In the genomic region with DNA sequence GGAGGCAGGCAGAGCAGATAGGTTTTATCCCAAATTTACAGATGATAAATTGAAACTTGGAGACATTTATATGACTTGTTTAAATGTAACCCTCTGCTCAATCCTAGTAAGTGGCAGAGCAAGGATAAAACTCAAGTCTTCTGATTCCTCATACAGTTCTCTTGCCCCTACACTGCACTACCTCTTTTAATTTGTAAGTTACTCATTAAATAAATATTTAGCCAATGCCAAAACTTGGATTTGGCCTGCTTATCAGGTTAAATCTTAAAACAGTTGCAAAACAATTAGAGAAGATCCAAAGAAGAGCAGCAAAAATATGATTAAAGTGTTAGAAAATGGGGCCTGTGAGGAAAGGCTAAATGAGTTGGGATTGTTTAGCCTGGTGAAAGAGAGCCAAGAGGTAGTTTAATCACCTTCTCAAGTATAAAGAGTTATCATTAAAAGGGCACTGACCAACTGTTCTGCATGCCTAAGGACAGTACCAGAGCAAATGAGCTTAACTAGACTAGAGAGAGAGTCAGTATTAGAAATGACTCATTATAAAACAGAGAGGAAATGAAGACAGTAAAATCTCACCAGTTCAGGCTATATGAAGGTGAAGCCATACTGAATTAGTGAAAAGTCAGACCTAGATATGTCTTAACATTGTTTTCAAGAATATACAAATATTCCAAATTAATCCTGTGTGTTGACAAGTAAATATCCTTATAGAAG, we compare ENCODE assay signal across 12 cellular contexts.
A peak's percentile ranks its signal among the peaks of the same experiment; 100 is the strongest.
DNase-seq lines count a peak whose midpoint lies in the region; ATAC-seq and TF ChIP-seq lines count a peak whose summit lies in the region.
"Had no signal": no experiment of that assay in that cellular context is flagged by ENCODE, and none has a peak within 500 bp of the region (broad histone marks: within the 10 kb centered on the region; RNA-seq: fewer than 3 reads in every experiment).

No MANE protein-coding gene starts in this region.

- no peak overlapping the region for H3K4me3 Mint-ChIP-seq in nephron progenitor cell
- no peak overlapping the region for H3K4me3 Mint-ChIP-seq in activated CD4-positive, alpha-beta memory T cell treated with anti-CD3 and anti-CD28 coated beads, Interleukin-2, amount 10 ng/mL, durations not matched to agents 7 days and 5 days
- H3K4me3 Mint-ChIP-seq: B cell had no signal

- CTCF ChIA-PET in activated CD4-positive, alpha-beta memory T cell treated with anti-CD3 and anti-CD28 coated beads, Interleukin-2, amount 10 ng/mL, durations not matched to agents 7 days and 5 days (lab: Charles Lee), result no interaction called here

- ATAC-seq in GM19452 (IDR thresholded peaks at IDR 0.05; ENCODE audit: unreplicated experiment), result peak; percentile 68
- peak; percentile 80 for ATAC-seq in HG02798 (IDR thresholded peaks at IDR 0.05; ENCODE audit: poor library complexity, unreplicated experiment)
- peak; percentile 80 for ATAC-seq in HG03469 (IDR thresholded peaks at IDR 0.05; ENCODE audit: unreplicated experiment)

- H3K9me3 Mint-ChIP-seq in nephron progenitor cell, result peaks cover 15% of the 10 kb centered on the region
- no peaks in the 10 kb centered on the region for H3K9me3 Mint-ChIP-seq in activated CD4-positive, alpha-beta memory T cell treated with anti-CD3 and anti-CD28 coated beads, Interleukin-2, amount 10 ng/mL, durations not matched to agents 7 days and 5 days

- H3K4me1 Mint-ChIP-seq in nephron progenitor cell, result no peaks in the 10 kb centered on the region
- H3K4me1 Mint-ChIP-seq in activated CD4-positive, alpha-beta memory T cell treated with anti-CD3 and anti-CD28 coated beads, Interleukin-2, amount 10 ng/mL, durations not matched to agents 7 days and 5 days, result no peaks in the 10 kb centered on the region
- H3K4me1 Mint-ChIP-seq: B cell had no signal

- DNase-seq in GM13977 (ENCODE audit: low spot score) (peak; percentile 21), nephron progenitor cell (no peak), A172 (ENCODE audit: low spot score) (no peak)
- DNase-seq in activated CD4-positive, alpha-beta T cell treated with anti-CD3 and anti-CD28 coated beads, Interleukin-2, amount 50 U/mL, for 1 hour, result no peak
- DNase-seq in activated CD4-positive, alpha-beta memory T cell treated with anti-CD3 and anti-CD28 coated beads, Interleukin-2, amount 10 ng/mL, durations not matched to agents 7 days and 5 days, result no peak
- DNase-seq: NCI-H226, RPMI8226, testis had no signal

- POLR2A ChIA-PET in activated CD4-positive, alpha-beta memory T cell treated with anti-CD3 and anti-CD28 coated beads, Interleukin-2, amount 10 ng/mL, durations not matched to agents 7 days and 5 days (lab: Charles Lee), result no interaction called here

- TF ChIP-seq CTCF in GM13977 (IDR thresholded peaks at IDR 0.05; ENCODE audit: extremely low read depth, insufficient read depth, missing control alignments), result no peak
- TF ChIP-seq CTCF in nephron progenitor cell (IDR thresholded peaks at IDR 0.05), result no peak

- no peaks in the 10 kb centered on the region for H3K27me3 Mint-ChIP-seq in nephron progenitor cell (ENCODE audit: low read depth, poor library complexity)
- no peaks in the 10 kb centered on the region for H3K27me3 Mint-ChIP-seq in activated CD4-positive, alpha-beta memory T cell treated with anti-CD3 and anti-CD28 coated beads, Interleukin-2, amount 10 ng/mL, durations not matched to agents 7 days and 5 days
- H3K27me3 Mint-ChIP-seq: B cell had no signal

- in situ Hi-C loops in GM13977 (cut with MboI; ENCODE audit: low pct_unique_long_range_greater_than_20kb, low sequenced_read_pairs, unreplicated experiment), result no loop called here

- no peak overlapping the region for H3K27ac Mint-ChIP-seq in nephron progenitor cell
- H3K27ac Mint-ChIP-seq in activated CD4-positive, alpha-beta memory T cell treated with anti-CD3 and anti-CD28 coated beads, Interleukin-2, amount 10 ng/mL, durations not matched to agents 7 days and 5 days, result no peak overlapping the region
- H3K27ac Mint-ChIP-seq: B cell had no signal

- H3K36me3 Mint-ChIP-seq in nephron progenitor cell (ENCODE audit: low read depth), result peaks cover 40% of the 10 kb centered on the region
- no peaks in the 10 kb centered on the region for H3K36me3 Mint-ChIP-seq in activated CD4-positive, alpha-beta memory T cell treated with anti-CD3 and anti-CD28 coated beads, Interleukin-2, amount 10 ng/mL, durations not matched to agents 7 days and 5 days (ENCODE audit: low read depth)
